Comparison of ENCODE assay signal across 6 cellular contexts in genomic region chr3:118775021-118775420, GRCh38.
"Had no signal": no experiment of that assay in that cellular context is flagged by ENCODE, and none has a peak within 500 bp of the region (broad histone marks: within the 10 kb centered on the region; RNA-seq: fewer than 3 reads in every experiment).

No MANE protein-coding gene starts in this region.

- H3K9me3 Mint-ChIP-seq: IgD-negative memory B cell had no signal

- H3K27ac Mint-ChIP-seq: IgD-negative memory B cell had no signal

- H3K4me1 Mint-ChIP-seq: IgD-negative memory B cell had no signal

- FAIRE-seq: HTR-8/SVneo, K562 had no signal

- H3K36me3 Mint-ChIP-seq: IgD-negative memory B cell had no signal

- H3K4me3 Mint-ChIP-seq: IgD-negative memory B cell had no signal

- ATAC-seq: K562 had no signal

- H3K4me3 ChIP-seq: K562 had no signal

- DNase-seq: IMR-90, KBM-7 had no signal

- H3K27ac ChIP-seq: HL-60 had no signal
